In the genomic region with DNA sequence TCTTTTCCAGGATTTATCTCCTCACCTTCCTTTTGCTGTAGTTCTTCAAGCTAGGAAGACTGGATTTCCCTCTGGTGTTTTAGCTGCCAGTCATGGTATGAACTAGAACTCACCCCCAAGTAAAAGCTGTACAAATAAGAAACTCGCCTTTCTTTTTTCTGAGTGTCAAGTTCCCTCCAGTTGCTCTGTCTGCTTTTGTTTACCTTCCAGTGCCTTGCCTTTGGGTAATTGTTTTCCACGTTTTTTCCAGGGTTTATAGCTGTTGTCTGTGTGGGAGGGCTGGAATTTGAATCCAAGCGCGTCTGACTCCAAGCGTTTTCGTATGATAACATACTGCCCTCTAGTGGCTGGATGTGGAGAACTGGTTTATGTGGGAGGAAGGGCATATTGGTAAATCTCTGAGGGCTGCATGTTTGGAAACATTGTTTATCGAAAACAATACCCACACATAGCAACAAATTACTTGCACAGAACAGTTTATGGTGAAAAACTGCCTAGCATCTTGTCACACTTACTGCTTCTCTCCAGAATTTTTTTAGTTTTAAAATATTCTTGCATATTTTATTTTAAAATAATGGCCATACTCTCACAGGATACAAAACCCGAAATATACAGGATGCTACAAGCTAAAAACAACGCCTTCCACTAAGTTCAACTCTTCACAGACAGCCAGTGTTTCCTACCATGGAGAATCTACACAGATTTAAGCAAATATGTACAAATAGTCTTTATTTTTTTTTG, we compare ENCODE assay signal across 8 cellular contexts. TPM values are rescaled to one million over a fixed set of nuclear protein-coding genes. Genes with fewer than 3 reads are reported as not detected.
DNase-seq lines count a peak whose midpoint lies in the region; ATAC-seq, FAIRE-seq and TF ChIP-seq lines count a peak whose summit lies in the region.

No MANE protein-coding gene starts in this region.

- ATAC-seq in WTC11, result peak; percentile 83
- peak; percentile 97 for ATAC-seq in left lung
- no peak for ATAC-seq in HG03432 (IDR thresholded peaks at IDR 0.05; ENCODE audit: unreplicated experiment)

- peak; percentile 82 for FAIRE-seq in H54 (lab: Jason Lieb, UNC)

- H3K27me3 Mint-ChIP-seq in WTC11 (ENCODE audit: low read depth), result no peaks in the 10 kb centered on the region

- H3K9me3 ChIP-seq in BLaER1 (no peaks in the 10 kb centered on the region), left lung (no peaks in the 10 kb centered on the region)

- H3K27ac ChIP-seq in BLaER1, result no peak overlapping the region
- H3K27ac ChIP-seq in coronary artery, result no peak overlapping the region
- H3K27ac ChIP-seq in left lung, result no peak overlapping the region

- H3K4me3 ChIP-seq in BLaER1 (no peak overlapping the region), coronary artery (no peak overlapping the region), left lung (no peak overlapping the region)

- CTCF ChIA-PET in WTC11 (lab: Charles Lee), result interaction anchor here (0.6 to 3.2 kb wide), 50 partner anchors 8 to 1045 kb away, joined by 3 to 62 read pairs (median 6); partner anchors contain the start of genes ALDH16A1, AP2A1, CGB7 and FCGRT

- no peaks in the 10 kb centered on the region for H3K36me3 Mint-ChIP-seq in WTC11

- peak overlapping the region; percentile 52 for H3K4me3 Mint-ChIP-seq in WTC11

- peak overlapping the region; percentile 67 for H3K27ac Mint-ChIP-seq in WTC11

- no peaks in the 10 kb centered on the region for H4K20me1 ChIP-seq in BLaER1

- DNase-seq in H54 (ENCODE audit: insufficient read length, low spot score), result peak; percentile 86
- peak; percentile 69 for DNase-seq in NCI-H226
- peak; percentile 71 for DNase-seq in WTC11 (ENCODE audit: low spot score)
- no peak for DNase-seq in coronary artery (ENCODE audit: low spot score)
- no peak for DNase-seq in left lung
- DNase-seq in stimulated activated naive CD4-positive, alpha-beta T cell treated with Interleukin-2 at 50 U/mL for 16 hours (lab: John Stamatoyannopoulos, UW), result peak; percentile 49

- H3K4me1 ChIP-seq in BLaER1 (peaks cover 12% of the 10 kb centered on the region), left lung (peaks cover 0 to 8% of the 10 kb centered on the region in 2 donors)

- POLR2A ChIA-PET in WTC11 (lab: Charles Lee), result interaction anchor here (0.8 to 1.4 kb wide), 4 partner anchors 9 to 68 kb away, joined by 3 to 6 read pairs (median 5); partner anchors contain the start of gene RCN3

- H3K4me1 Mint-ChIP-seq in WTC11, result peaks cover 4% of the 10 kb centered on the region

- peaks cover 13% of the 10 kb centered on the region for H3K36me3 ChIP-seq in BLaER1
- peaks cover 0 to 21% of the 10 kb centered on the region in 2 donors for H3K36me3 ChIP-seq in left lung

- no peaks in the 10 kb centered on the region for H3K9me3 Mint-ChIP-seq in WTC11

- TF ChIP-seq CTCF in WTC11 (IDR thresholded peaks at IDR 0.05) (peak; percentile 72), coronary artery (IDR thresholded peaks at IDR 0.05) (peak; percentile 56), left lung (IDR thresholded peaks at IDR 0.05) (peak; percentile 76 to 90)

- H3K9ac ChIP-seq in BLaER1, result no peak overlapping the region

- H3K4me2 ChIP-seq in BLaER1, result 0 out of 2 replicates have a peak overlapping the region, but pooled peaks have one; percentile 13

- H3K27me3 ChIP-seq in BLaER1 (no peaks in the 10 kb centered on the region), left lung (no peaks in the 10 kb centered on the region)

- no peak for TF ChIP-seq POLR2A in H54 (IDR thresholded peaks at IDR 0.05; ENCODE audit: low read depth, low read length)

- intact Hi-C loops in left lung (cut with DNase I), result loop anchor here in 1 of 2 donors (5.0 kb wide), 1 partner anchor 40 kb away; no protein-coding TSS in a partner anchor

TF ChIP-seq in WTC11, 78 proteins besides CTCF, POLR2A, EP300 and RAD21:
- TF ChIP-seq TEAD4 (CRISPR knock-in tag; IDR thresholded peaks at IDR 0.05), result no peak
- 0 out of 2 replicates have a peak, but pooled peaks have one; percentile 23 for TF ChIP-seq FOXK1 (CRISPR knock-in tag; IDR thresholded peaks at IDR 0.05)

RNA-seq across cellular contexts. Expression of gene RCN3, which starts 19.2 kb away (rescaled TPM):
- total RNA-seq in WTC11 (2021), result 14.3 to 20.6 TPM (median 20.3 TPM) in 3 replicates
- total RNA-seq in left lung, result 10 to 100 TPM; 55.4 to 65.3 TPM

RNA-seq across cellular contexts. Expression of gene NOSIP, which starts 33.4 kb away (rescaled TPM):
- 82.3 to 97.9 TPM (median 87.6 TPM) in 3 replicates for total RNA-seq in WTC11 (2021)
- 10 to 100 TPM; 40.8 to 45.0 TPM for total RNA-seq in left lung

RNA-seq across cellular contexts. Expression of gene PRRG2, which starts 34.1 kb away (rescaled TPM):
- total RNA-seq in WTC11 (2021), result 5.9 to 7.0 TPM (median 6.9 TPM) in 3 replicates
- 10 to 100 TPM in 1 of 2 donors, 1 to 10 TPM in 1; 7.6 to 13.6 TPM for total RNA-seq in left lung

RNA-seq across cellular contexts. Expression of gene FCGRT, which starts 34.5 kb away (rescaled TPM):
- total RNA-seq in WTC11 (2021) (53.8 to 69.9 TPM (median 61.2 TPM) in 3 replicates), left lung (100 to 1,000 TPM; 283 to 288 TPM)

RNA-seq across cellular contexts. Expression of gene PRR12, which starts 44.0 kb away (rescaled TPM):
- total RNA-seq in WTC11 (2021) (78.6 to 86.1 TPM (median 83.3 TPM) in 3 replicates), left lung (10 to 100 TPM; 26.1 to 26.7 TPM)

Comparison
In these comparisons a context has a peak if more than half of its experiments do, and no peak if none do; other contexts are left out.
1. DNase-seq: peak in H54 (single experiment), NCI-H226 (single experiment), WTC11 (single experiment) and stimulated activated naive CD4-positive, alpha-beta T cell treated with Interleukin-2 at 50 U/mL for 16 hours (single experiment); none in coronary artery (single experiment) and left lung (0 of 2).
2. Peak in every context shown above with its lines, with median percentiles within 50 percentile points of each other: CTCF ChIP-seq.